ENCODE assay signal across 8 cellular contexts in the genomic region with DNA sequence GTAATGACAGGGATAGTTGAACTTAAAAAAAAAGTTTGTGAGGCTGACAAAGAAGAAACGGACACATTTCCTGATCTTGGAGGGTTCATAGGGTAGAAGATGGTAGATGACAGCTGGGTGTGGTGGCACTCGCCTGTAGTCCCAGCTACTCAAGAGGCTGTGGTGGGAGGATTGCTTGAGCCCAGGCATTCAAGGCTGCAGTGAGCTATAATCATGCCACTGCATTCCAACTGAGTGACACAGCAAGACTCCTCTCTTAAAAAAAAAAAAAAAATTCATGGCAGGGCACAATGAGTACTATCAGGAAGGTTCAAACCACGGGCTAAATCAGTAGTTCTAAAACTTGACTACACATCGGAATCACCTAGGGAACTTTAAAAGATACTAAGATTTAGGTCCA. TPM values are rescaled to one million over a fixed set of nuclear protein-coding genes. Genes with fewer than 3 reads are reported as not detected.
DNase-seq lines count a peak whose midpoint lies in the region; ATAC-seq, FAIRE-seq and TF ChIP-seq lines count a peak whose summit lies in the region.

No MANE protein-coding gene starts in this region.

- no peak for TF ChIP-seq RAD21 in GM12878 (IDR thresholded peaks at IDR 0.05; ENCODE audit: insufficient read depth, low read depth, low read length)

- H3K4me1 ChIP-seq in GM12878 (ENCODE audit: control insufficient read depth, insufficient read depth, low read length) (peaks cover 16% of the 10 kb centered on the region), transverse colon (peaks cover 28 to 67% (median 44%) of the 10 kb centered on the region in 4 donors)

- H3K27me3 ChIP-seq in GM12878 (replicated peaks in 1 of 2; ENCODE audit: control insufficient read depth in 2 of 2, insufficient read depth in 2 of 2, low read length in 1 of 2), result no peaks in the 10 kb centered on the region
- H3K27me3 ChIP-seq in transverse colon, result no peaks in the 10 kb centered on the region

- no peak for TF ChIP-seq EP300 in GM12878 (IDR thresholded peaks at IDR 0.05; ENCODE audit: borderline replicate concordance in 1 of 2, control insufficient read depth in 1 of 2, low read depth in 2 of 2, low read length in 2 of 2)
- no peak for TF ChIP-seq EP300 in transverse colon (IDR thresholded peaks at IDR 0.05; ENCODE audit: low read depth)

- in situ Hi-C loops in KBM-7 (cut with MboI; ENCODE audit: low pct_unique_long_range_greater_than_20kb, low sequenced_read_pairs) (no loop called here), GM12878 (cut with MboI) (loop anchor here (5.0 kb wide), 1 partner anchor 41 kb away; no protein-coding TSS in a partner anchor), transverse colon (cut with MboI; ENCODE audit: low pct_ligation_motif_present in 1 of 4, low pct_unique_long_range_greater_than_20kb in 1 of 4, low sequenced_read_pairs in 3 of 4) (loop anchor here in 2 of 4 donors (5.0 kb wide), 1 partner anchor 41 kb away; no protein-coding TSS in a partner anchor)

- no peak for FAIRE-seq in GM12878 (lab: Jason Lieb, UNC)
- no peak for FAIRE-seq in D721Med (lab: Jason Lieb, UNC)

- H4K20me1 ChIP-seq in GM12878 (ENCODE audit: control insufficient read depth, insufficient read depth), result no peaks in the 10 kb centered on the region; the same call in 1 of the 2 replicates

- CTCF ChIA-PET in GM12878 (lab: Yijun Ruan, JAX), result interaction anchor here (1.5 to 7.6 kb wide), 4 partner anchors 38 to 204 kb away, joined by 5 to 145 read pairs (median 15); no protein-coding TSS in a partner anchor

- peaks cover 47% of the 10 kb centered on the region for H3K79me2 ChIP-seq in GM12878 (ENCODE audit: control insufficient read depth, insufficient read depth, low read length)

- intact Hi-C loops in GM12878 (cut with micrococcal nuclease; ENCODE audit: unreplicated experiment), result no loop called here
- intact Hi-C loops in left colon (cut with DNase I, micrococcal nuclease), result no loop called here
- intact Hi-C loops in transverse colon (cut with DNase I; ENCODE audit: low total_unique reads), result no loop called here

- no peak overlapping the region; the same call in 1 of the 2 replicates for H3K9ac ChIP-seq in GM12878 (ENCODE audit: control insufficient read depth, insufficient read depth, low read length)

- ATAC-seq in GM12878 (no peak), left colon (peak; percentile 31), HG02759 (IDR thresholded peaks at IDR 0.05; ENCODE audit: unreplicated experiment) (no peak)

- POLR2A ChIA-PET in GM12878 (lab: Charles Lee), result interaction anchor here (0.6 to 1.7 kb wide), 4 partner anchors 61 to 129 kb away, joined by 3 to 7 read pairs (median 4); no protein-coding TSS in a partner anchor

- TF ChIP-seq POLR2A in GM12878 (IDR thresholded peaks at IDR 0.05; ENCODE audit: low read depth, low read length), result no peak
- TF ChIP-seq POLR2A in transverse colon (IDR thresholded peaks at IDR 0.05), result peak; percentile 76

- no TSS peak for BruUV-seq in GM12878 (replicated peaks; lab: Mats Ljungman, UMichigan)

- H2AFZ ChIP-seq in GM12878 (ENCODE audit: control insufficient read depth, low read depth, low read length), result no peak overlapping the region; the same call in 1 of the 2 replicates

- RAD21 ChIA-PET in GM12878 (lab: Charles Lee; ENCODE audit: unreplicated experiment), result interaction anchor here (1.0 to 3.7 kb wide), 5 partner anchors 41 to 174 kb away, joined by 3 to 21 read pairs (median 4); a partner anchor contains a TSS

- SMC1A ChIA-PET in GM12878 (lab: Charles Lee; ENCODE audit: uncharacterized antibody, unreplicated experiment), result interaction anchor here (1.2 to 6.3 kb wide), 3 partner anchors 39 to 198 kb away, joined by 4 to 71 read pairs (median 6); no protein-coding TSS in a partner anchor

- WGBS in GM12878 (ENCODE audit: insufficient coverage, insufficient replicate concordance, low lambda C conversion rate, missing lambda C conversion rate), result 57% methylated on average over 4 of the region's 4 CpGs
- 27% methylated on average over 4 of the region's 4 CpGs; no CpG with 5 or more reads in 1 of the 2 donors for WGBS in transverse colon (ENCODE audit: low coverage in 1 of 2), 2 donors

- DNase-seq in AG09319 (ENCODE audit: extremely low read depth, low read depth) (peak; percentile 45), KBM-7 (peak; percentile 17), GM12878 (ENCODE audit: low read depth, low spot score) (no peak), left colon (peak in 1 of 2 donors; percentile 70), transverse colon (peak; percentile 75), D721Med (ENCODE audit: insufficient read length, low spot score) (no peak), ecto neural progenitor cell (ENCODE audit: low spot score) (no peak)

- H3K4me3 ChIP-seq in GM12878 (peak overlapping the region; percentile 71), transverse colon (peak overlapping the region; percentile 67 to 92 (median 79))

- H3K27ac ChIP-seq in GM12878 (ENCODE audit: control insufficient read depth, insufficient read depth), result peak overlapping the region; percentile 74; the same call in 1 of the 2 replicates
- H3K27ac ChIP-seq in transverse colon, result peak overlapping the region; percentile 98 to 100 (median 99)

- H3K36me3 ChIP-seq in GM12878 (ENCODE audit: control insufficient read depth in 2 of 2, insufficient read depth in 2 of 2, low read length in 1 of 2), result no peaks in the 10 kb centered on the region
- no peaks in the 10 kb centered on the region for H3K36me3 ChIP-seq in transverse colon

- H3K4me2 ChIP-seq in GM12878 (ENCODE audit: control insufficient read depth, insufficient read depth), result peak overlapping the region; percentile 99

- TF ChIP-seq CTCF in AG09319 (IDR thresholded peaks at IDR 0.05; ENCODE audit: low read depth, low read length) (no peak), GM12878 (IDR thresholded peaks at IDR 0.05 in 2 of 3, conservative IDR thresholded peaks at IDR 0.05 in 1 of 3; ENCODE audit: control insufficient read depth in 2 of 3, extremely low read depth in 1 of 3, insufficient read depth in 1 of 3, low read depth in 3 of 3, low read length in 3 of 3) (no peak), transverse colon (IDR thresholded peaks at IDR 0.05) (no peak), D721Med (IDR thresholded peaks at IDR 0.05; ENCODE audit: insufficient read depth, missing control alignments) (no peak)

- H3K9me3 ChIP-seq in GM12878 (replicated peaks; ENCODE audit: control insufficient read depth, insufficient read depth, low read length) (no peaks in the 10 kb centered on the region), transverse colon (no peaks in the 10 kb centered on the region)

TF ChIP-seq in GM12878, 131 proteins besides CTCF, POLR2A, EP300 and RAD21 (continues in another document):
- TF ChIP-seq ZNF384 (IDR thresholded peaks at IDR 0.05; ENCODE audit: borderline replicate concordance, low read depth, low read length) (no peak), RAD51 (IDR thresholded peaks at IDR 0.05) (no peak), POU2F2 (IDR thresholded peaks at IDR 0.05; ENCODE audit: borderline replicate concordance, low read depth, low read length) (no peak), CBX5 (IDR thresholded peaks at IDR 0.05; ENCODE audit: low read depth) (no peak), ZSCAN29 (IDR thresholded peaks at IDR 0.05) (no peak)

RNA-seq across cellular contexts. Expression of a gene that starts 2.0 kb away (rescaled TPM):
- 4.9 and 6.3 TPM in 2 replicates for total RNA-seq in GM12878 (2013; cell fraction: nucleolus; rRNA removed)
- total RNA-seq in GM12878 (2014; rRNA removed), result 8.1 and 9.0 TPM in 2 replicates
- 6.8 and 7.9 TPM in 2 replicates for total RNA-seq in GM12878 (2014; rRNA removed; fragmentation: Illumina TruSeq; extraction: Trizol)
- 7.1 and 7.6 TPM in 2 replicates for total RNA-seq in GM12878 (2021)
- 4.6 TPM for polyA plus RNA-seq in GM12878 (2011; ENCODE audit: low read depth)
- polyA plus RNA-seq in GM12878 (2011; rRNA removed), result 6.4 and 10.3 TPM in 2 replicates
- 11.6 and 12.0 TPM in 2 replicates for polyA plus RNA-seq in GM12878 (2011; cell fraction: cytosol; rRNA removed)
- polyA plus RNA-seq in GM12878 (2011; cell fraction: nucleus; rRNA removed), result 21.3 and 26.8 TPM in 2 replicates
- polyA plus RNA-seq in GM12878 (2012), result 5.4 and 7.9 TPM in 2 replicates
- 7.1 and 8.8 TPM in 2 replicates for polyA plus RNA-seq in GM12878 (2014; fragmentation: Illumina TruSeq; extraction: Trizol)
- polyA plus RNA-seq in GM12878 (2014; fragmentation: Nextera tagmentation; extraction: Ambion mirVana), result 1 to 10 TPM; 5.0 to 5.6 TPM
- 9.9 and 10.5 TPM in 2 replicates for polyA plus RNA-seq in GM12878 (2014; rRNA removed)
- polyA plus RNA-seq in GM12878 (2016; fragmentation: Nextera tagmentation; extraction: Ambion mirVana), result 1 to 10 TPM; 3.6 to 4.4 TPM
- polyA minus RNA-seq in GM12878 (2011; rRNA and poly(A)+ RNA removed), result 8.0 and 10.0 TPM in 2 replicates
- 2.0 and 2.7 TPM in 2 replicates for polyA minus RNA-seq in GM12878 (2011; cell fraction: cytosol; rRNA and poly(A)+ RNA removed)
- polyA minus RNA-seq in GM12878 (2011; cell fraction: nucleus; rRNA and poly(A)+ RNA removed), result 4.4 and 9.0 TPM in 2 replicates
- total RNA-seq in left colon, result 10 to 100 TPM; 18.5 to 23.7 TPM
- total RNA-seq in transverse colon, result 10 to 100 TPM in 3 of 4 donors, 1 to 10 TPM in 1; 7.8 to 45.3 (median 19.9) TPM

RNA-seq across cellular contexts. Expression of a gene that starts 44.4 kb away (rescaled TPM):
- 2,210 and 2,286 TPM in 2 replicates for total RNA-seq in GM12878 (2013; cell fraction: nucleolus; rRNA removed)
- total RNA-seq in GM12878 (2014; rRNA removed) (3,342 and 3,485 TPM in 2 replicates), GM12878 (2014; rRNA removed; fragmentation: Illumina TruSeq; extraction: Trizol) (2,610 and 2,649 TPM in 2 replicates), GM12878 (2021) (3,333 and 3,502 TPM in 2 replicates), left colon (1,000 to 10,000 TPM; 1,508 to 2,239 TPM), transverse colon (1,000 to 10,000 TPM in 3 of 4 donors, 100 to 1,000 TPM in 1; 915 to 3,432 (median 2,814) TPM)
- 2,375 TPM for polyA plus RNA-seq in GM12878 (2011; ENCODE audit: low read depth)
- polyA plus RNA-seq in GM12878 (2011; rRNA removed) (3,153 and 5,128 TPM in 2 replicates), GM12878 (2014; fragmentation: Illumina TruSeq; extraction: Trizol) (1,989 and 2,110 TPM in 2 replicates), GM12878 (2014; fragmentation: Nextera tagmentation; extraction: Ambion mirVana) (1,000 to 10,000 TPM in 1 of 2 experiments, 100 to 1,000 TPM in 1; 820 to 1,780 TPM), GM12878 (2014; rRNA removed) (3,468 and 4,014 TPM in 2 replicates), GM12878 (2016; fragmentation: Nextera tagmentation; extraction: Ambion mirVana) (1,000 to 10,000 TPM; 3,407 to 3,656 TPM)
- 3,568 and 5,770 TPM in 2 replicates for polyA plus RNA-seq in GM12878 (2011; cell fraction: cytosol; rRNA removed)
- 5,720 and 8,463 TPM in 2 replicates for polyA plus RNA-seq in GM12878 (2011; cell fraction: nucleus; rRNA removed)
- polyA plus RNA-seq in GM12878 (2012), result 3,427 and 3,948 TPM in 2 replicates
- 1,902 and 3,270 TPM in 2 replicates for polyA minus RNA-seq in GM12878 (2011; rRNA and poly(A)+ RNA removed)
- polyA minus RNA-seq in GM12878 (2011; cell fraction: cytosol; rRNA and poly(A)+ RNA removed), result 1,058 and 1,080 TPM in 2 replicates
- polyA minus RNA-seq in GM12878 (2011; cell fraction: nucleus; rRNA and poly(A)+ RNA removed), result 1,332 and 1,398 TPM in 2 replicates

Comparison
In these comparisons a context has a peak if more than half of its experiments do, and no peak if none do; other contexts are left out.
1. DNase-seq: peak in AG09319 (single experiment), KBM-7 (single experiment) and transverse colon (single experiment); none in GM12878 (single experiment), D721Med (single experiment) and ecto neural progenitor cell (single experiment).